9 cellular contexts compared by ENCODE assay signal in genomic region chr3:28326458-28326926, GRCh38. TPM values are rescaled to one million over a fixed set of nuclear protein-coding genes. Genes with fewer than 3 reads are reported as not detected.
DNase-seq lines count a peak whose midpoint lies in the region; ATAC-seq and TF ChIP-seq lines count a peak whose summit lies in the region.
"Had no signal": no experiment of that assay in that cellular context is flagged by ENCODE, and none has a peak within 500 bp of the region (broad histone marks: within the 10 kb centered on the region; RNA-seq: fewer than 3 reads in every experiment).

No MANE protein-coding gene starts in this region.

- H3K4me1 ChIP-seq in CD8-positive, alpha-beta T cell (ENCODE audit: insufficient read depth, low read length), result peaks cover 13% of the 10 kb centered on the region
- H3K4me1 ChIP-seq in tibial artery, result no peaks in the 10 kb centered on the region

- ATAC-seq in CD8-positive, alpha-beta T cell, result peak; percentile 84
- ATAC-seq in GM21381 (IDR thresholded peaks at IDR 0.05; ENCODE audit: unreplicated experiment) (peak; percentile 81), HG03520 (IDR thresholded peaks at IDR 0.05; ENCODE audit: unreplicated experiment) (peak; percentile 58)
- no peak for ATAC-seq in stimulated activated memory B cell treated with anti-CD40 and anti-IgM and Interleukin-4, amounts not matched to agents 10 μg/mL and 1 μg/mL and 100 μg/mL, for 72 hours

- H3K9me3 Mint-ChIP-seq in CD8-positive, alpha-beta T cell, result no peaks in the 10 kb centered on the region
- no peaks in the 10 kb centered on the region for H3K9me3 Mint-ChIP-seq in stimulated activated memory B cell treated with anti-CD40 and anti-IgM and Interleukin-4, amounts not matched to agents 10 μg/mL and 1 μg/mL and 100 μg/mL, for 72 hours

- no peaks in the 10 kb centered on the region for H3K9me3 ChIP-seq in CD8-positive, alpha-beta T cell (ENCODE audit: low read length)
- H3K9me3 ChIP-seq in tibial artery, result no peaks in the 10 kb centered on the region

- peak in 6 of 7 experiments; percentile 11 to 50 (median 24) for DNase-seq in CD8-positive, alpha-beta T cell
- DNase-seq in astrocyte of the hippocampus (ENCODE audit: low read depth, low spot score), result peak; percentile 52
- DNase-seq in head of caudate nucleus, result no peak
- DNase-seq in posterior vena cava (ENCODE audit: low spot score), result no peak
- no peak for DNase-seq in tibial artery
- DNase-seq: EL had no signal

- no peaks in the 10 kb centered on the region for H3K27me3 ChIP-seq in CD8-positive, alpha-beta T cell (ENCODE audit: insufficient read depth, low read length)
- H3K27me3 ChIP-seq in tibial artery, result no peaks in the 10 kb centered on the region

- POLR2A ChIA-PET in CD8-positive, alpha-beta T cell (lab: Charles Lee), result interaction anchor here (0.7 to 4.7 kb wide), 6 partner anchors 23 to 614 kb away, joined by 3 to 28 read pairs (median 12); partner anchors contain the start of genes AZI2, EOMES and ZCWPW2

- H3K36me3 Mint-ChIP-seq in CD8-positive, alpha-beta T cell, result peaks cover 33% of the 10 kb centered on the region
- H3K36me3 Mint-ChIP-seq in stimulated activated memory B cell treated with anti-CD40 and anti-IgM and Interleukin-4, amounts not matched to agents 10 μg/mL and 1 μg/mL and 100 μg/mL, for 72 hours, result peaks cover 14% of the 10 kb centered on the region

- no peaks in the 10 kb centered on the region for H3K27me3 Mint-ChIP-seq in CD8-positive, alpha-beta T cell (ENCODE audit: low read depth)
- no peaks in the 10 kb centered on the region for H3K27me3 Mint-ChIP-seq in stimulated activated memory B cell treated with anti-CD40 and anti-IgM and Interleukin-4, amounts not matched to agents 10 μg/mL and 1 μg/mL and 100 μg/mL, for 72 hours

- peak overlapping the region; percentile 47 for H3K27ac Mint-ChIP-seq in CD8-positive, alpha-beta T cell
- no peak overlapping the region for H3K27ac Mint-ChIP-seq in stimulated activated memory B cell treated with anti-CD40 and anti-IgM and Interleukin-4, amounts not matched to agents 10 μg/mL and 1 μg/mL and 100 μg/mL, for 72 hours

- H3K4me3 Mint-ChIP-seq in CD8-positive, alpha-beta T cell, result no peak overlapping the region
- no peak overlapping the region for H3K4me3 Mint-ChIP-seq in stimulated activated memory B cell treated with anti-CD40 and anti-IgM and Interleukin-4, amounts not matched to agents 10 μg/mL and 1 μg/mL and 100 μg/mL, for 72 hours

- CTCF ChIA-PET in CD8-positive, alpha-beta T cell (lab: Charles Lee), result interaction anchor here (0.8 to 9.4 kb wide), 11 partner anchors 9 to 646 kb away, joined by 3 to 130 read pairs (median 7); partner anchors contain the start of genes AZI2, EOMES and ZCWPW2

- no peaks in the 10 kb centered on the region for H3K36me3 ChIP-seq in CD8-positive, alpha-beta T cell (ENCODE audit: insufficient read depth, low read length)
- H3K36me3 ChIP-seq in tibial artery, result peaks cover 21 to 36% (median 35%) of the 10 kb centered on the region in 3 donors

- no peak for TF ChIP-seq CTCF in CD8-positive, alpha-beta T cell (IDR thresholded peaks at IDR 0.05)
- no peak for TF ChIP-seq CTCF in tibial artery (IDR thresholded peaks at IDR 0.05)

- intact Hi-C loops in CD8-positive, alpha-beta T cell (cut with DNase I, micrococcal nuclease), result loop anchor here (5.0 to 10.0 kb wide), 5 partner anchors 39 to 969 kb away; partner anchors contain the start of genes CMC1 (in 1 of the 2) and SLC4A7 (in 1 of the 2)
- intact Hi-C loops in head of caudate nucleus (cut with DNase I) (loop anchor here (5.0 kb wide), 1 partner anchor 614 kb away; no protein-coding TSS in a partner anchor), posterior vena cava (cut with DNase I) (no loop called here), tibial artery (cut with DNase I; ENCODE audit: low total_unique reads) (no loop called here)

- no peak overlapping the region for H3K4me3 ChIP-seq in CD8-positive, alpha-beta T cell (ENCODE audit: low read depth, low read length)
- H3K4me3 ChIP-seq in tibial artery, result no peak overlapping the region

- no peak overlapping the region for H3K27ac ChIP-seq in CD8-positive, alpha-beta T cell (ENCODE audit: low read depth, low read length)
- no peak overlapping the region for H3K27ac ChIP-seq in tibial artery

- peaks cover 34% of the 10 kb centered on the region for H3K4me1 Mint-ChIP-seq in CD8-positive, alpha-beta T cell (ENCODE audit: low read depth)
- H3K4me1 Mint-ChIP-seq in stimulated activated memory B cell treated with anti-CD40 and anti-IgM and Interleukin-4, amounts not matched to agents 10 μg/mL and 1 μg/mL and 100 μg/mL, for 72 hours, result no peaks in the 10 kb centered on the region

RNA-seq across cellular contexts. Expression of gene ZCWPW2, which starts 22.0 kb away (rescaled TPM):
- under 1 TPM in 1 of 2 experiments, not detected in 1; 0.54 TPM for total RNA-seq in CD8-positive, alpha-beta T cell
- total RNA-seq in posterior vena cava, result 1 to 10 TPM; 2.2 to 2.4 TPM

RNA-seq across cellular contexts. Expression of gene AZI2, which starts 22.1 kb away (rescaled TPM):
- 10 to 100 TPM; 27.2 to 29.2 TPM for total RNA-seq in CD8-positive, alpha-beta T cell
- total RNA-seq in posterior vena cava, result 10 to 100 TPM; 71.0 to 75.0 TPM

Comparison
In these comparisons a context has a peak if more than half of its experiments do, and no peak if none do; other contexts are left out.
1. DNase-seq: peak in CD8-positive, alpha-beta T cell (6 of 7) and astrocyte of the hippocampus (single experiment); none in head of caudate nucleus (0 of 42), posterior vena cava (single experiment) and tibial artery (0 of 2).
2. intact Hi-C loops: an anchor here in CD8-positive, alpha-beta T cell (5.0 to 10.0 kb wide) and head of caudate nucleus (5.0 kb wide); none called in posterior vena cava and tibial artery.